In the genomic region with DNA sequence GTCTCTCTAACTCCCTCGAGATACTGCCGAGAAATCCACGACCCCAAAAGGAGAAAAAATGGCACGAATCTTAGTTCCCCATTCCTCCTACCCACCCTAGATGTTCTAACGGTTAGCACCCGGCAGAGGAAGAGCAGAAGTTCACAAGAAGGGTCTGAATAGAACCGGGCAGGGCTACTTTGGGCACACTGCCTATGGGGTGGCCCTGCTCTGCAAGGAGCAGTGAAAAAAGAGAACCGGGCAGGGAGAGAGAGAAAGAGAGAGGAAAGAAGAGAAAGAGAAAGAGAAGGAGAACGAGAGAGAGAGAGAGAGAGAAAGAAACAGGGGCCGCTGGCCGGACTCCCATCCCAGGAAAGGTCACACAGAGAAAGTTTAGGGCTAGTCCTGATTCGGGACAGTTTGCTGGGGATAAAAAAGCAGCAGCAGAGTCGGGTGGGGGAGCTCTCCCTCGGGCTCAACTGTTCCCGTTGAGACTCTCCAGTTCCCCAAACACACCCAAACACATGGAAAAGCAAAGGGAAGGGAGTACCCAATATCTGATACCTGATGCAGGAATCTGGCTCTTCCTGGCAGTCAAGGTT, we compare ENCODE assay signal across 6 cellular contexts. TPM values are rescaled to one million over a fixed set of nuclear protein-coding genes. Genes with fewer than 3 reads are reported as not detected.
DNase-seq lines count a peak whose midpoint lies in the region; ATAC-seq and TF ChIP-seq lines count a peak whose summit lies in the region.

No MANE protein-coding gene starts in this region.

- H3F3A ChIP-seq in DOHH2 (ENCODE audit: control insufficient read depth, insufficient read depth): no peaks in the 10 kb centered on the region
- H3F3A ChIP-seq in PC-3 (ENCODE audit: low read length, unreplicated experiment): no peaks in the 10 kb centered on the region

- peak; percentile 21 for ATAC-seq in PC-3
- ATAC-seq in upper lobe of left lung (ENCODE audit: low FRiP score in 2 of 2): peak in 1 of 2 donors; percentile 35

- H3K9ac ChIP-seq in PC-3 (ENCODE audit: low read length): peak overlapping the region; percentile 95

- peaks cover 82% of the 10 kb centered on the region for H3K79me2 ChIP-seq in DOHH2 (ENCODE audit: control insufficient read depth, low read length)
- H3K79me2 ChIP-seq in PC-3 (ENCODE audit: low read length): peaks cover 74% of the 10 kb centered on the region

- peaks cover 26% of the 10 kb centered on the region for H3K36me3 ChIP-seq in DOHH2 (ENCODE audit: control insufficient read depth, low read length)
- peaks cover 10% of the 10 kb centered on the region; the same call in 1 of the 2 replicates for H3K36me3 ChIP-seq in PC-3 (ENCODE audit: low read depth, low read length)
- H3K36me3 ChIP-seq in left ventricle myocardium inferior: peaks cover 3% of the 10 kb centered on the region
- H3K36me3 ChIP-seq in upper lobe of left lung: peaks cover 0 to 11% (median 0%) of the 10 kb centered on the region in 4 donors

- peak overlapping the region; percentile 73 for H2AFZ ChIP-seq in PC-3 (ENCODE audit: low read length)

- H3K4me3 ChIP-seq in DOHH2 (ENCODE audit: low read length) (peak overlapping the region; percentile 79), PC-3 (ENCODE audit: low read length) (peak overlapping the region; percentile 95), left ventricle myocardium inferior (peak overlapping the region; percentile 78), upper lobe of left lung (peak overlapping the region; percentile 15 to 72 (median 55))

- POLR2A ChIA-PET in PC-3 (lab: Charles Lee; ENCODE audit: unreplicated experiment): no interaction called here

- CTCF ChIA-PET in PC-3 (lab: Charles Lee): no interaction called here

- H4K20me1 ChIP-seq in DOHH2 (ENCODE audit: control insufficient read depth, insufficient read depth, low read depth, low read length): no peaks in the 10 kb centered on the region
- peaks cover 11% of the 10 kb centered on the region; the same call in 1 of the 2 replicates for H4K20me1 ChIP-seq in PC-3 (ENCODE audit: low read length)

- WGBS in upper lobe of left lung, 2 donors: 1 to 32% methylated on average over 14 to 15 of the region's 15 CpGs

- TF ChIP-seq EP300 in upper lobe of left lung (IDR thresholded peaks at IDR 0.05): no peak

- H3K9me3 ChIP-seq in DOHH2 (ENCODE audit: control insufficient read depth, insufficient read depth, low read length) (no peaks in the 10 kb centered on the region), PC-3 (ENCODE audit: low read length) (no peaks in the 10 kb centered on the region), left ventricle myocardium inferior (replicated peaks) (no peaks in the 10 kb centered on the region), upper lobe of left lung (no peaks in the 10 kb centered on the region)

- no peak for TF ChIP-seq CTCF in DOHH2 (IDR thresholded peaks at IDR 0.05; ENCODE audit: low read depth, low read length, poor library complexity, severe bottlenecking)
- TF ChIP-seq CTCF in PC-3 (conservative IDR thresholded peaks at IDR 0.05; ENCODE audit: low read depth, low read length): no peak
- no peak for TF ChIP-seq CTCF in left ventricle myocardium inferior (IDR thresholded peaks at IDR 0.05; ENCODE audit: borderline replicate concordance)
- TF ChIP-seq CTCF in upper lobe of left lung (IDR thresholded peaks at IDR 0.05): no peak

- DNase-seq in PC-3 (no peak), left ventricle myocardium inferior (no peak), upper lobe of left lung (no peak), NCI-H1092 (lab: John Stamatoyannopoulos, UW) (no peak)
- no peak for DNase-seq in stimulated activated naive CD4-positive, alpha-beta T cell treated with Interleukin-2 at 50 U/mL for 16 hours (lab: John Stamatoyannopoulos, UW)

- H3K27ac ChIP-seq in DOHH2 (ENCODE audit: low read depth, low read length) (peak overlapping the region; percentile 47), PC-3 (ENCODE audit: low read length) (peak overlapping the region; percentile 84), left ventricle myocardium inferior (replicated peaks) (peak overlapping the region; percentile 95), upper lobe of left lung (peak overlapping the region; percentile 92 to 96 (median 94))

- TSS peak; percentile 81 for BruUV-seq in PC-3 (replicated peaks; lab: Mats Ljungman, UMichigan)

- peaks cover 14% of the 10 kb centered on the region for H3K4me1 ChIP-seq in DOHH2 (ENCODE audit: control insufficient read depth, low read length)
- peaks cover 12% of the 10 kb centered on the region for H3K4me1 ChIP-seq in PC-3 (ENCODE audit: insufficient read depth, low read length)
- H3K4me1 ChIP-seq in left ventricle myocardium inferior: peaks cover 45% of the 10 kb centered on the region
- H3K4me1 ChIP-seq in upper lobe of left lung: peaks cover 5 to 17% (median 13%) of the 10 kb centered on the region in 4 donors

- no peaks in the 10 kb centered on the region for H3K9me2 ChIP-seq in DOHH2 (replicated peaks; ENCODE audit: control insufficient read depth, low read length)
- H3K9me2 ChIP-seq in PC-3 (replicated peaks; ENCODE audit: low read length): no peaks in the 10 kb centered on the region

- H3K27me3 ChIP-seq in DOHH2 (ENCODE audit: control insufficient read depth, low read length) (no peaks in the 10 kb centered on the region), PC-3 (ENCODE audit: low read length) (no peaks in the 10 kb centered on the region), left ventricle myocardium inferior (ENCODE audit: low read depth) (no peaks in the 10 kb centered on the region), upper lobe of left lung (no peaks in the 10 kb centered on the region)

- intact Hi-C loops in PC-3 (cut with micrococcal nuclease) (no loop called here), left ventricle myocardium inferior (cut with micrococcal nuclease) (no loop called here)

- H3K4me2 ChIP-seq in DOHH2 (ENCODE audit: low read length) (peak overlapping the region; percentile 79), PC-3 (ENCODE audit: low read length) (peak overlapping the region; percentile 90)

- no peak for TF ChIP-seq POLR2A in upper lobe of left lung (IDR thresholded peaks at IDR 0.05)

RNA-seq across cellular contexts. Expression of gene GLA, which starts 0.5 kb away (rescaled TPM):
- 41.9 and 54.8 TPM in 2 replicates for total RNA-seq in PC-3 (2014; rRNA removed)
- total RNA-seq in left ventricle myocardium inferior: 10.8 TPM
- total RNA-seq in upper lobe of left lung: 10 to 100 TPM; 18.9 to 54.0 (median 30.7) TPM

RNA-seq across cellular contexts. Expression of gene HNRNPH2, which starts 0.8 kb away (rescaled TPM):
- total RNA-seq in PC-3 (2014; rRNA removed) (54.8 TPM in 2 replicates), left ventricle myocardium inferior (51.4 TPM), upper lobe of left lung (10 to 100 TPM; 30.4 to 66.6 (median 59.4) TPM)

RNA-seq across cellular contexts. Expression of gene RPL36A, which starts 16.4 kb away (rescaled TPM):
- total RNA-seq in PC-3 (2014; rRNA removed): 914 and 1,023 TPM in 2 replicates
- 86.9 TPM for total RNA-seq in left ventricle myocardium inferior
- total RNA-seq in upper lobe of left lung: 100 to 1,000 TPM; 165 to 641 (median 228) TPM

RNA-seq across cellular contexts. Expression of gene BTK, which starts 21.3 kb away (rescaled TPM):
- total RNA-seq in PC-3 (2014; rRNA removed) (not detected in 2 replicates), left ventricle myocardium inferior (1.3 TPM), upper lobe of left lung (10 to 100 TPM; 16.2 to 81.7 (median 37.3) TPM)

RNA-seq across cellular contexts. Expression of gene TIMM8A, which starts 58.7 kb away (rescaled TPM):
- 5.0 and 7.8 TPM in 2 replicates for total RNA-seq in PC-3 (2014; rRNA removed)
- 24.8 TPM for total RNA-seq in left ventricle myocardium inferior
- 10 to 100 TPM in 1 of 6 donors, 1 to 10 TPM in 4, under 1 TPM in 1; 0.67 to 22.0 (median 6.5) TPM for total RNA-seq in upper lobe of left lung
